ENCODE assay signal across 1 cellular context in the genomic region with DNA sequence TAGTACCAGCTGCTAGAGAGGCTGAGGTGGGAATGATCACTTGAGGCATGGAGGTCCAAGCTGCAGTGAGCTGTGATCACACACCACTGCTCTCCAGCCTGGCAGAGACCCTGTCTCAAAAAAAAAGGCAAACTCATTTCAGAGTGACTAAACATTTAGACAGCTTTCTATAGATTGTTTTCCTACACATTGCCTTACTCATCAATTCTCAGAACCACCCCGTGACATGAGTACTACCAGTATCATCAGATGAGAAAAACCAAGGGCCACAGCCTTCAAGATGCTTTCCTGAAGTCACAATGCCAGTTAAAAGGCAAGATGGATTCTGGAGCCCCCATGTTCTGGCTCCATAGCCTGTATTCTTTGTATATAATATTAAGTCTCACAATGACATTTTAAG.
TF ChIP-seq lines count a peak whose summit lies in the region.

No MANE protein-coding gene starts in this region.

TF ChIP-seq in WTC11, 78 proteins besides CTCF, POLR2A, EP300 and RAD21 (continued from another document):
- TF ChIP-seq, protein P1, sequence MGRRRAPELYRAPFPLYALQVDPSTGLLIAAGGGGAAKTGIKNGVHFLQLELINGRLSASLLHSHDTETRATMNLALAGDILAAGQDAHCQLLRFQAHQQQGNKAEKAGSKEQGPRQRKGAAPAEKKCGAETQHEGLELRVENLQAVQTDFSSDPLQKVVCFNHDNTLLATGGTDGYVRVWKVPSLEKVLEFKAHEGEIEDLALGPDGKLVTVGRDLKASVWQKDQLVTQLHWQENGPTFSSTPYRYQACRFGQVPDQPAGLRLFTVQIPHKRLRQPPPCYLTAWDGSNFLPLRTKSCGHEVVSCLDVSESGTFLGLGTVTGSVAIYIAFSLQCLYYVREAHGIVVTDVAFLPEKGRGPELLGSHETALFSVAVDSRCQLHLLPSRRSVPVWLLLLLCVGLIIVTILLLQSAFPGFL (CRISPR knock-in tag; IDR thresholded peaks at IDR 0.05; ENCODE audit: borderline replicate concordance), result no peak
- no peak for TF ChIP-seq ZNF671 (CRISPR knock-in tag; IDR thresholded peaks at IDR 0.05)
